9 cellular contexts compared by ENCODE assay signal in the genomic region with DNA sequence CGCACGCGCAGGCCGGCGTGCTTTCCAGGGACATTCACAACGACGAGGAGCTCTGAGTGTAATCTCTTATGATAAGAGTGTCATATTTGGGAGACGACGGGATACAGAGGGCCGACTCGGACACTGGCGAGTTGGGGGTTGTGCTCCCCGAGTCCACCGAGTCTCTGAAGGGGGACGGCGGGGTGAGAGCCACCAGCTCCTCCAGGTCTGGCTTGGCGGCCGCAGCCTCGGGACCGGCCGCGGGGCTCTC.
DNase-seq lines count a peak whose midpoint lies in the region; ATAC-seq, FAIRE-seq and TF ChIP-seq lines count a peak whose summit lies in the region.
"Had no signal": no experiment of that assay in that cellular context is flagged by ENCODE, and none has a peak within 500 bp of the region (broad histone marks: within the 10 kb centered on the region; RNA-seq: fewer than 3 reads in every experiment).

No MANE protein-coding gene starts in this region.

- no peaks in the 10 kb centered on the region for H3K4me1 ChIP-seq in small intestine (ENCODE audit: control insufficient read depth in 2 of 2, insufficient read depth in 1 of 2, low read depth in 1 of 2, low read length in 1 of 2)
- no peaks in the 10 kb centered on the region for H3K4me1 ChIP-seq in A673 (ENCODE audit: insufficient read depth, low read length, poor library complexity, severe bottlenecking)

- H3K36me3 ChIP-seq in small intestine (ENCODE audit: control insufficient read depth in 2 of 2, insufficient read depth in 2 of 2, low read length in 2 of 2) (no peaks in the 10 kb centered on the region), A673 (ENCODE audit: insufficient read depth, low read length, poor library complexity, severe bottlenecking) (no peaks in the 10 kb centered on the region)

- intact Hi-C loops in A673 (cut with micrococcal nuclease; ENCODE audit: unreplicated experiment) = no loop called here

- peak overlapping the region; percentile 73 for H3K27ac Mint-ChIP-seq in progenitor cell of endocrine pancreas

- BruUV-seq in A673 (replicated peaks; lab: Mats Ljungman, UMichigan) = no TSS peak

- no peak for FAIRE-seq in small intestine (lab: Jason Lieb, UNC)

- no peaks in the 10 kb centered on the region for H3K9me3 Mint-ChIP-seq in progenitor cell of endocrine pancreas (ENCODE audit: low read depth)

- H3K27ac ChIP-seq in small intestine (ENCODE audit: low read depth in 1 of 2, low read length in 1 of 2) (no peak overlapping the region), A673 (ENCODE audit: low read depth, low read length, poor library complexity, severe bottlenecking) (no peak overlapping the region)

- 6 to 14% (median 12%) methylated on average over 22 of the region's 22 CpGs for WGBS in small intestine, 3 donors

- peak; percentile 20 for ATAC-seq in GM18498 (IDR thresholded peaks at IDR 0.05; ENCODE audit: unreplicated experiment)

- POLR2A ChIA-PET in A673 (lab: Charles Lee; ENCODE audit: low non-redundant PET) = no interaction called here

- peaks cover 1% of the 10 kb centered on the region for H3K4me1 Mint-ChIP-seq in progenitor cell of endocrine pancreas (ENCODE audit: low read depth)

- peaks cover 8 to 11% of the 10 kb centered on the region in 2 donors for H3K27me3 ChIP-seq in small intestine (ENCODE audit: control insufficient read depth in 2 of 2, insufficient read depth in 2 of 2, low read length in 2 of 2)
- H3K27me3 ChIP-seq in A673 (replicated peaks; ENCODE audit: insufficient read depth, low read depth, low read length, poor library complexity) = no peaks in the 10 kb centered on the region

- no peaks in the 10 kb centered on the region for H3K36me3 Mint-ChIP-seq in progenitor cell of endocrine pancreas (ENCODE audit: insufficient read depth)

- no peak for TF ChIP-seq CTCF in epithelial cell of proximal tubule (conservative IDR thresholded peaks at IDR 0.05; ENCODE audit: low read depth, low read length)
- TF ChIP-seq CTCF in progenitor cell of endocrine pancreas (IDR thresholded peaks at IDR 0.05; ENCODE audit: unreplicated experiment) = no peak
- no peak for TF ChIP-seq CTCF in A673 (conservative IDR thresholded peaks at IDR 0.05; ENCODE audit: low read depth, low read length)

- H3K4me3 ChIP-seq in epithelial cell of proximal tubule (ENCODE audit: low read depth, low read length) (peak overlapping the region; percentile 46), small intestine (ENCODE audit: low read depth in 1 of 2, low read length in 2 of 2) (peak overlapping the region in 1 of 2 donors; percentile 14), A673 (ENCODE audit: low read depth, low read length, poor library complexity, severe bottlenecking) (no peak overlapping the region)

- H3K9me3 ChIP-seq in small intestine (ENCODE audit: control insufficient read depth, low read depth) (no peaks in the 10 kb centered on the region), A673 (ENCODE audit: low read depth, low read length, poor library complexity, severe bottlenecking) (no peaks in the 10 kb centered on the region)

- peak overlapping the region; percentile 70 for H3K4me3 Mint-ChIP-seq in progenitor cell of endocrine pancreas (ENCODE audit: low read depth)

- CTCF ChIA-PET in A673 (lab: Charles Lee) = no interaction called here

- DNase-seq in NCI-H69 (lab: John Stamatoyannopoulos, UW) (peak; percentile 65), epithelial cell of proximal tubule (ENCODE audit: low read depth) (no peak), progenitor cell of endocrine pancreas (ENCODE audit: low spot score, unreplicated experiment) (no peak), small intestine (no peak), A673 (ENCODE audit: low spot score) (no peak), anterior cingulate cortex (lab: John Stamatoyannopoulos, UW) (no peak), inferior parietal cortex (ENCODE audit: extremely low spot score) (no peak)
- DNase-seq: T-helper 9 cell had no signal

- H3K27me3 Mint-ChIP-seq in progenitor cell of endocrine pancreas = peaks cover 68% of the 10 kb centered on the region
